Comparison of ENCODE assay signal across 27 cellular contexts in the genomic region with DNA sequence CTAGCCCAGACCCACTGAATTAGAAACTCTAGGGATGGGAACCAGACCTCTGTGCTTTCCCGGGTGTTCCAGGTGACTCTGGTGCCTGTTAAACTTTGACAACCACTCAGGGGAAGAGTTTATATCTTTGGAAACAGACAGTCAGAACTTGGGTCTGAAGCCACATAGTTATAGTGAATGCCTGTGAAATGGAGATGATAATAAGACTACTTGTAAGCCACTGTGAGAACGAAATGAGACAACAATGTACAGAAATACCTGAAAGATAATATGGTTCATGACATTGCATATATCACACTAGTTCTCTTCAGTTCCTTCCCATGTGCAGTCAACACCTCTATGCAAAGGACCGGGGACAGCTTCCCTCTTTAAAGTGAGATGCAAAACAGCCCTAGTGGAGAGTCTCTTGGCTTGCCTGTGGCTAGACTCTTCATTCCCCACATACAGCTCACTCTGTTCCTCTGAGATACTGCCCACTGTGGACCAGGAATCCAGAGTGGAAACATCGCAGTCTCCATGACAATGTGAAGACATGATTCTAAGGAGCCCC.
"Had no signal": no experiment of that assay in that cellular context is flagged by ENCODE, and none has a peak within 500 bp of the region (broad histone marks: within the 10 kb centered on the region; RNA-seq: fewer than 3 reads in every experiment).

No MANE protein-coding gene starts in this region.

- H3K27ac Mint-ChIP-seq: nephron; neural progenitor cell; progenitor cell of endocrine pancreas; stimulated activated effector memory CD8-positive, alpha-beta T cell treated with anti-CD3 and anti-CD28 coated beads, Interleukin-12 subunit alpha, Interleukin-12 subunit beta, amount 100 ng/mL, for 72 hours; stimulated activated naive B cell treated with anti-CD40 and anti-IgM and Interleukin-4, amounts not matched to agents 10 μg/mL and 1 μg/mL and 100 μg/mL, for 72 hours; stimulated activated naive CD8-positive, alpha-beta T cell treated with anti-CD3 and anti-CD28 coated beads, Interleukin-15, Interleukin-2, amounts not matched to agents 100 ng/mL and 50 ng/mL, for 24 hours had no signal

- DNase-seq: occipital lobe; ovary; posterior cingulate gyrus; psoas muscle; right cardiac atrium; right lobe of liver; sigmoid colon; small intestine; stimulated activated CD4-positive, alpha-beta T cell treated with anti-CD3 and anti-CD28 coated beads, Interleukin-15, amount 100 ng/mL, for 24 hours; stimulated activated CD4-positive, alpha-beta T cell treated with anti-CD3 and anti-CD28 coated beads, Interleukin-2, amount 100 ng/mL, for 24 hours; stimulated activated CD4-positive, alpha-beta T cell treated with anti-CD3 and anti-CD28 coated beads, Interleukin-2, amount 100 ng/mL, for 48 hours; stimulated activated CD4-positive, alpha-beta T cell treated with anti-CD3 and anti-CD28 coated beads, Interleukin-4, amount 100 ng/mL, for 24 hours; stimulated activated naive B cell treated with anti-CD40 and anti-IgM and Interleukin-4, amounts not matched to agents 10 μg/mL and 1 μg/mL and 100 μg/mL, for 72 hours; stimulated activated naive CD4-positive, alpha-beta T cell treated with Interleukin-2 at 50 U/mL for 16 hours; stomach; thyroid gland; trophoblast cell; upper lobe of left lung had no signal

- H3K9ac ChIP-seq: neural progenitor cell, parathyroid adenoma had no signal

- H3K36me3 ChIP-seq: neural progenitor cell, ovary, right lobe of liver, sigmoid colon, stomach, thoracic aorta, thyroid gland, tibial nerve, upper lobe of left lung, vagina had no signal

- H3K4me1 ChIP-seq: parathyroid adenoma, psoas muscle, right lobe of liver, stomach, thyroid gland, tibial nerve, upper lobe of left lung, vagina had no signal

- ATAC-seq: psoas muscle; right cardiac atrium; right lobe of liver; stimulated activated effector memory CD8-positive, alpha-beta T cell treated with anti-CD3 and anti-CD28 coated beads, Interleukin-12 subunit alpha, Interleukin-12 subunit beta, amount 100 ng/mL, for 72 hours; stimulated activated naive B cell treated with anti-CD40 and anti-IgM and Interleukin-4, amounts not matched to agents 10 μg/mL and 1 μg/mL and 100 μg/mL, for 72 hours had no signal

- H3K27me3 ChIP-seq: neural progenitor cell, ovary, right lobe of liver, sigmoid colon, stomach, thyroid gland, tibial nerve, upper lobe of left lung, vagina had no signal

- H3K79me2 ChIP-seq: parathyroid adenoma had no signal

- H3K4me3 Mint-ChIP-seq: nephron; neural progenitor cell; stimulated activated effector memory CD8-positive, alpha-beta T cell treated with anti-CD3 and anti-CD28 coated beads, Interleukin-12 subunit alpha, Interleukin-12 subunit beta, amount 100 ng/mL, for 72 hours; stimulated activated naive B cell treated with anti-CD40 and anti-IgM and Interleukin-4, amounts not matched to agents 10 μg/mL and 1 μg/mL and 100 μg/mL, for 72 hours; stimulated activated naive CD8-positive, alpha-beta T cell treated with anti-CD3 and anti-CD28 coated beads, Interleukin-15, Interleukin-2, amounts not matched to agents 100 ng/mL and 50 ng/mL, for 24 hours had no signal

- H3K27ac ChIP-seq: neural progenitor cell, ovary, parathyroid adenoma, psoas muscle, right lobe of liver, sigmoid colon, stomach, thoracic aorta, thyroid gland, tibial nerve, upper lobe of left lung, vagina had no signal

- H3K9me3 ChIP-seq: ovary, psoas muscle, right lobe of liver, sigmoid colon, stomach, thoracic aorta, thyroid gland, tibial nerve, upper lobe of left lung, vagina had no signal

- H3K4me3 ChIP-seq: neural progenitor cell, ovary, psoas muscle, right lobe of liver, sigmoid colon, stomach, thoracic aorta, thyroid gland, tibial nerve, upper lobe of left lung, vagina had no signal

- H3K9me3 Mint-ChIP-seq: nephron; neural progenitor cell; stimulated activated effector memory CD8-positive, alpha-beta T cell treated with anti-CD3 and anti-CD28 coated beads, Interleukin-12 subunit alpha, Interleukin-12 subunit beta, amount 100 ng/mL, for 72 hours; stimulated activated naive B cell treated with anti-CD40 and anti-IgM and Interleukin-4, amounts not matched to agents 10 μg/mL and 1 μg/mL and 100 μg/mL, for 72 hours; stimulated activated naive CD8-positive, alpha-beta T cell treated with anti-CD3 and anti-CD28 coated beads, Interleukin-15, Interleukin-2, amounts not matched to agents 100 ng/mL and 50 ng/mL, for 24 hours had no signal

- H2AFZ ChIP-seq: neural progenitor cell, parathyroid adenoma had no signal

- H3K27me3 Mint-ChIP-seq: stimulated activated naive CD8-positive, alpha-beta T cell treated with anti-CD3 and anti-CD28 coated beads, Interleukin-15, Interleukin-2, amounts not matched to agents 100 ng/mL and 50 ng/mL, for 24 hours had no signal

- H3K4me1 Mint-ChIP-seq: nephron; stimulated activated effector memory CD8-positive, alpha-beta T cell treated with anti-CD3 and anti-CD28 coated beads, Interleukin-12 subunit alpha, Interleukin-12 subunit beta, amount 100 ng/mL, for 72 hours had no signal

- H3K36me3 Mint-ChIP-seq: stimulated activated effector memory CD8-positive, alpha-beta T cell treated with anti-CD3 and anti-CD28 coated beads, Interleukin-12 subunit alpha, Interleukin-12 subunit beta, amount 100 ng/mL, for 72 hours; stimulated activated naive B cell treated with anti-CD40 and anti-IgM and Interleukin-4, amounts not matched to agents 10 μg/mL and 1 μg/mL and 100 μg/mL, for 72 hours had no signal

- H3K4me2 ChIP-seq: neural progenitor cell had no signal
